In genomic region chr11:13667245-13667644, GRCh38 we compare ENCODE assay signal across 11 cellular contexts. TPM values are rescaled to one million over a fixed set of nuclear protein-coding genes. Genes with fewer than 3 reads are reported as not detected.
DNase-seq lines count a peak whose midpoint lies in the region; FAIRE-seq and TF ChIP-seq lines count a peak whose summit lies in the region.
"Had no signal": no experiment of that assay in that cellular context is flagged by ENCODE, and none has a peak within 500 bp of the region (broad histone marks: within the 10 kb centered on the region; RNA-seq: fewer than 3 reads in every experiment).

No MANE protein-coding gene starts in this region.

- WGBS in suprapubic skin = 27% methylated on average over 5 of the region's 5 CpGs

- FAIRE-seq in RCC 7860 (lab: Jason Lieb, UNC) = no peak

- peaks cover 30% of the 10 kb centered on the region for H3K4me1 ChIP-seq in suprapubic skin

- H3K9me3 Mint-ChIP-seq in activated T-cell treated with anti-CD3 and anti-CD28 coated beads, Interleukin-2, amount 50 U/mL, for 24 hours = no peaks in the 10 kb centered on the region

- H3K4me3 Mint-ChIP-seq in activated T-cell treated with anti-CD3 and anti-CD28 coated beads, Interleukin-2, amount 50 U/mL, for 24 hours = peak overlapping the region; percentile 81

- H3K36me3 ChIP-seq in suprapubic skin = no peaks in the 10 kb centered on the region

- peak overlapping the region; percentile 81 for H3K4me3 ChIP-seq in WI38 (ENCODE audit: low read depth, low read length)
- peak overlapping the region; percentile 80 for H3K4me3 ChIP-seq in iPS-11a (ENCODE audit: low read depth, low read length)
- peak overlapping the region; percentile 96 for H3K4me3 ChIP-seq in suprapubic skin

- peak overlapping the region; percentile 77 for H3K27ac Mint-ChIP-seq in activated T-cell treated with anti-CD3 and anti-CD28 coated beads, Interleukin-2, amount 50 U/mL, for 24 hours

- H3K27me3 Mint-ChIP-seq in activated T-cell treated with anti-CD3 and anti-CD28 coated beads, Interleukin-2, amount 50 U/mL, for 24 hours = peaks cover 13% of the 10 kb centered on the region

- no peaks in the 10 kb centered on the region for H3K27me3 ChIP-seq in suprapubic skin
- H3K27me3 ChIP-seq: foreskin keratinocyte had no signal

- peaks cover 33% of the 10 kb centered on the region for H3K36me3 Mint-ChIP-seq in activated T-cell treated with anti-CD3 and anti-CD28 coated beads, Interleukin-2, amount 50 U/mL, for 24 hours (ENCODE audit: low read depth)

- H3K4me1 Mint-ChIP-seq in activated T-cell treated with anti-CD3 and anti-CD28 coated beads, Interleukin-2, amount 50 U/mL, for 24 hours (ENCODE audit: low read depth) = peaks cover 33% of the 10 kb centered on the region

- H3K27ac ChIP-seq in suprapubic skin = no peak overlapping the region

- TF ChIP-seq POLR2A in suprapubic skin (IDR thresholded peaks at IDR 0.05) = no peak

- TF ChIP-seq EP300 in suprapubic skin (IDR thresholded peaks at IDR 0.05) = no peak

- TF ChIP-seq CTCF in WI38 (IDR thresholded peaks at IDR 0.05; ENCODE audit: low read depth, low read length) = no peak
- TF ChIP-seq CTCF in suprapubic skin (IDR thresholded peaks at IDR 0.05) = no peak

- DNase-seq in activated T-cell treated with anti-CD3 and anti-CD28 coated beads, Interleukin-2, amount 50 U/mL, for 24 hours = no peak
- DNase-seq in activated T-cell treated with anti-CD3 and anti-CD28 coated beads, Interleukin-2, amount 50 U/mL, for 48 hours = no peak
- DNase-seq in suprapubic skin (ENCODE audit: low spot score in 2 of 2) (no peak), epidermal melanocyte (ENCODE audit: insufficient read length, low spot score) (no peak), RCC 7860 (ENCODE audit: low spot score) (no peak)
- DNase-seq in activated CD4-positive, CD25-positive, alpha-beta regulatory T cell (lab: John Stamatoyannopoulos, UW) = no peak
- DNase-seq: DND-41, NCI-H2029 treated with DMSO at 0.1 percent for 48 hours had no signal

- H3K9me3 ChIP-seq in suprapubic skin = no peaks in the 10 kb centered on the region

RNA-seq across cellular contexts. Expression of gene FAR1, which starts 1.2 kb away (rescaled TPM):
- 10 to 100 TPM in 3 of 4 donors, 1 to 10 TPM in 1; 9.8 to 29.0 (median 16.4) TPM for total RNA-seq in suprapubic skin
